ENCODE assay signal across 27 cellular contexts in genomic region chr6:80733645-80734044, GRCh38.
DNase-seq lines count a peak whose midpoint lies in the region; TF ChIP-seq lines count a peak whose summit lies in the region.
"Had no signal": no experiment of that assay in that cellular context is flagged by ENCODE, and none has a peak within 500 bp of the region (broad histone marks: within the 10 kb centered on the region; RNA-seq: fewer than 3 reads in every experiment).

No MANE protein-coding gene starts in this region.

- H3K4me3 ChIP-seq in SK-N-SH (ENCODE audit: low read depth in 2 of 2, low read length in 1 of 2): no peak overlapping the region
- H3K4me3 ChIP-seq in astrocyte of the spinal cord (ENCODE audit: low read depth, low read length): no peak overlapping the region
- H3K4me3 ChIP-seq: BLaER1 treated with 17β-estradiol and CSF1 and Interleukin-3, amounts not matched to agents 10 nM and 100 nM; PC-9 had no signal

- no peaks in the 10 kb centered on the region for H3K36me3 ChIP-seq in SK-N-SH (replicated peaks in 1 of 2; ENCODE audit: control insufficient read depth in 1 of 2, insufficient read depth in 2 of 2, low read length in 1 of 2)
- H3K36me3 ChIP-seq: BLaER1 treated with 17β-estradiol and CSF1 and Interleukin-3, amounts not matched to agents 10 nM and 100 nM had no signal

- H3K27ac ChIP-seq in SK-N-SH (ENCODE audit: low read depth in 2 of 2, low read length in 1 of 2): peak overlapping the region in 1 of 2 experiments; percentile 76; a peak in 2 of 4 replicates
- H3K27ac ChIP-seq: 22Rv1; BLaER1 treated with 17β-estradiol and CSF1 and Interleukin-3, amounts not matched to agents 10 nM and 100 nM; PC-9; RWPE1 had no signal

- H3K79me2 ChIP-seq in SK-N-SH (ENCODE audit: insufficient read depth): no peaks in the 10 kb centered on the region

- no peaks in the 10 kb centered on the region for H4K20me1 ChIP-seq in SK-N-SH (ENCODE audit: insufficient read depth)
- H4K20me1 ChIP-seq: BLaER1 treated with 17β-estradiol and CSF1 and Interleukin-3, amounts not matched to agents 10 nM and 100 nM had no signal

- peak in 1 of 2 experiments; percentile 30; a peak in 1 of 4 replicates for TF ChIP-seq EP300 in SK-N-SH (IDR thresholded peaks at IDR 0.05; ENCODE audit: borderline replicate concordance in 1 of 2, low read depth in 1 of 2, low read length in 1 of 2)

- peak overlapping the region; percentile 17; the same call in 1 of the 2 replicates for H2AFZ ChIP-seq in SK-N-SH (ENCODE audit: low read depth)
- H2AFZ ChIP-seq: PC-9 had no signal

- POLR2A ChIA-PET in SK-N-SH (lab: Yijun Ruan, JAX): no interaction called here

- no peak overlapping the region for H3K9ac ChIP-seq in SK-N-SH
- H3K9ac ChIP-seq: BLaER1 treated with 17β-estradiol and CSF1 and Interleukin-3, amounts not matched to agents 10 nM and 100 nM had no signal

- 52% methylated on average over 2 of the region's 2 CpGs for WGBS in SK-N-SH (ENCODE audit: low lambda C conversion rate)

- no peaks in the 10 kb centered on the region for H3F3A ChIP-seq in SK-N-SH (replicated peaks; ENCODE audit: insufficient read depth)

- in situ Hi-C loops in astrocyte of the spinal cord (cut with HindIII; ENCODE audit: low sequenced_read_pairs): no loop called here

- peaks cover 4 to 5% of the 10 kb centered on the region in 2 experiments; a peak in 3 of 4 replicates for H3K4me1 ChIP-seq in SK-N-SH (ENCODE audit: control insufficient read depth in 1 of 2, insufficient read depth in 2 of 2, low read depth in 1 of 2, low read length in 1 of 2)
- H3K4me1 ChIP-seq: BLaER1 treated with 17β-estradiol and CSF1 and Interleukin-3, amounts not matched to agents 10 nM and 100 nM had no signal

- H3K27me3 ChIP-seq in SK-N-SH (ENCODE audit: insufficient read depth): no peaks in the 10 kb centered on the region
- H3K27me3 ChIP-seq: BLaER1 treated with 17β-estradiol and CSF1 and Interleukin-3, amounts not matched to agents 10 nM and 100 nM had no signal

- DNase-seq in NCI-H82 (lab: John Stamatoyannopoulos, UW) (peak; percentile 1), NCI-H82 treated with DMSO at 0.1 percent for 48 hours (lab: John Stamatoyannopoulos, UW; ENCODE audit: unreplicated experiment) (no peak), SK-N-SH (no peak), astrocyte of the spinal cord (ENCODE audit: low read depth, low spot score) (peak; percentile 12), EL (no peak), NCI-H1694 treated with DMSO at 0.1 percent for 48 hours (lab: John Stamatoyannopoulos, UW) (no peak)
- DNase-seq in effector CD4-positive, alpha-beta T cell: no peak
- DNase-seq in activated effector memory CD4-positive, alpha-beta T cell treated with anti-CD3 and anti-CD28 coated beads, Interleukin-2, amount 50 U/mL, for 16 hours: no peak
- DNase-seq: AML-193; CD4-positive, alpha-beta T cell; GDM1; Karpas-422; NCI-H1092; NCI-H1417 treated with DMSO at 0.1 percent for 48 hours; NCI-H187; NCI-H2081 treated with DMSO at 0.1 percent for 48 hours; NCI-H2171 treated with DMSO at 0.1 percent for 48 hours; NCI-H345; NCI-H510A treated with DMSO at 0.1 percent for 48 hours; NCI-H748 treated with DMSO at 0.1 percent for 48 hours; NK-92 treated with Interleukin-12 subunit alpha and Interleukin-12 subunit beta, amount 100 ng/mL, for 24 hours; PC-9; SHP77; SW 1271 had no signal

- H3K9me2 ChIP-seq in SK-N-SH: 0 out of 2 replicates have a peak, but pooled peaks cover 4% of the 10 kb centered on the region

- no peak overlapping the region for H3K4me2 ChIP-seq in SK-N-SH
- H3K4me2 ChIP-seq: BLaER1 treated with 17β-estradiol and CSF1 and Interleukin-3, amounts not matched to agents 10 nM and 100 nM; PC-9 had no signal

- TF ChIP-seq RAD21 in SK-N-SH (IDR thresholded peaks at IDR 0.05; ENCODE audit: low read length): no peak

- no peak for TF ChIP-seq CTCF in SK-N-SH (IDR thresholded peaks at IDR 0.05)
- no peak for TF ChIP-seq CTCF in astrocyte of the spinal cord (IDR thresholded peaks at IDR 0.05; ENCODE audit: low read depth, low read length)

- CTCF ChIA-PET in SK-N-SH (lab: Yijun Ruan, JAX): interaction anchor here (0.6 to 2.1 kb wide), 2 partner anchors 9 to 1266 kb away, joined by 3 to 8 read pairs; no protein-coding TSS in a partner anchor

- no peaks in the 10 kb centered on the region for H3K9me3 ChIP-seq in SK-N-SH
- H3K9me3 ChIP-seq: BLaER1 treated with 17β-estradiol and CSF1 and Interleukin-3, amounts not matched to agents 10 nM and 100 nM had no signal

TF ChIP-seq in SK-N-SH, 30 proteins besides CTCF, POLR2A, EP300 and RAD21:
- TF ChIP-seq, protein P1, sequence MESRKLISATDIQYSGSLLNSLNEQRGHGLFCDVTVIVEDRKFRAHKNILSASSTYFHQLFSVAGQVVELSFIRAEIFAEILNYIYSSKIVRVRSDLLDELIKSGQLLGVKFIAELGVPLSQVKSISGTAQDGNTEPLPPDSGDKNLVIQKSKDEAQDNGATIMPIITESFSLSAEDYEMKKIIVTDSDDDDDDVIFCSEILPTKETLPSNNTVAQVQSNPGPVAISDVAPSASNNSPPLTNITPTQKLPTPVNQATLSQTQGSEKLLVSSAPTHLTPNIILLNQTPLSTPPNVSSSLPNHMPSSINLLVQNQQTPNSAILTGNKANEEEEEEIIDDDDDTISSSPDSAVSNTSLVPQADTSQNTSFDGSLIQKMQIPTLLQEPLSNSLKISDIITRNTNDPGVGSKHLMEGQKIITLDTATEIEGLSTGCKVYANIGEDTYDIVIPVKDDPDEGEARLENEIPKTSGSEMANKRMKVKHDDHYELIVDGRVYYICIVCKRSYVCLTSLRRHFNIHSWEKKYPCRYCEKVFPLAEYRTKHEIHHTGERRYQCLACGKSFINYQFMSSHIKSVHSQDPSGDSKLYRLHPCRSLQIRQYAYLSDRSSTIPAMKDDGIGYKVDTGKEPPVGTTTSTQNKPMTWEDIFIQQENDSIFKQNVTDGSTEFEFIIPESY (IDR thresholded peaks at IDR 0.05; ENCODE audit: borderline replicate concordance, low read depth): no peak
- TF ChIP-seq SMC3 (IDR thresholded peaks at IDR 0.05; ENCODE audit: low read depth, low read length) (no peak), FOSL2 (IDR thresholded peaks at IDR 0.05; ENCODE audit: borderline replicate concordance, low read depth) (no peak), EZH2phosphoT487 (IDR thresholded peaks at IDR 0.05; ENCODE audit: borderline replicate concordance, low read depth) (no peak), RFX5 (IDR thresholded peaks at IDR 0.05; ENCODE audit: low read length) (no peak), REST (IDR thresholded peaks at IDR 0.05; ENCODE audit: low read depth, low read length) (no peak), RCOR1 (IDR thresholded peaks at IDR 0.05; ENCODE audit: low read length) (no peak), JUND (IDR thresholded peaks at IDR 0.05) (no peak)
- TF ChIP-seq, protein P2, sequence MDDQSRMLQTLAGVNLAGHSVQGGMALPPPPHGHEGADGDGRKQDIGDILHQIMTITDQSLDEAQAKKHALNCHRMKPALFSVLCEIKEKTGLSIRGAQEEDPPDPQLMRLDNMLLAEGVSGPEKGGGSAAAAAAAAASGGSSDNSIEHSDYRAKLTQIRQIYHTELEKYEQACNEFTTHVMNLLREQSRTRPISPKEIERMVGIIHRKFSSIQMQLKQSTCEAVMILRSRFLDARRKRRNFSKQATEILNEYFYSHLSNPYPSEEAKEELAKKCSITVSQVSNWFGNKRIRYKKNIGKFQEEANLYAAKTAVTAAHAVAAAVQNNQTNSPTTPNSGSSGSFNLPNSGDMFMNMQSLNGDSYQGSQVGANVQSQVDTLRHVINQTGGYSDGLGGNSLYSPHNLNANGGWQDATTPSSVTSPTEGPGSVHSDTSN (IDR thresholded peaks at IDR 0.05): no peak

Comparison
In these comparisons a context has a peak if more than half of its experiments do, and no peak if none do; other contexts are left out.
1. DNase-seq: peak in NCI-H82 (single experiment) and astrocyte of the spinal cord (single experiment); none in NCI-H82 treated with DMSO at 0.1 percent for 48 hours (single experiment), SK-N-SH (single experiment), EL (single experiment), effector CD4-positive, alpha-beta T cell (single experiment), activated effector memory CD4-positive, alpha-beta T cell treated with anti-CD3 and anti-CD28 coated beads, Interleukin-2, amount 50 U/mL, for 16 hours (single experiment) and NCI-H1694 treated with DMSO at 0.1 percent for 48 hours (single experiment).